In genomic region chr17:36755586-36755985, GRCh38 we compare ENCODE assay signal across 1 cellular context.
TF ChIP-seq lines count a peak whose summit lies in the region.

No MANE protein-coding gene starts in this region.

TF ChIP-seq in Ishikawa, 13 proteins besides CTCF, POLR2A, EP300 and RAD21 (continued from another document):
- TF ChIP-seq, protein P1, sequence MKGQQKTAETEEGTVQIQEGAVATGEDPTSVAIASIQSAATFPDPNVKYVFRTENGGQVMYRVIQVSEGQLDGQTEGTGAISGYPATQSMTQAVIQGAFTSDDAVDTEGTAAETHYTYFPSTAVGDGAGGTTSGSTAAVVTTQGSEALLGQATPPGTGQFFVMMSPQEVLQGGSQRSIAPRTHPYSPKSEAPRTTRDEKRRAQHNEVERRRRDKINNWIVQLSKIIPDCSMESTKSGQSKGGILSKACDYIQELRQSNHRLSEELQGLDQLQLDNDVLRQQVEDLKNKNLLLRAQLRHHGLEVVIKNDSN (IDR thresholded peaks at IDR 0.05), result 0 out of 2 replicates have a peak, but pooled peaks have one; percentile 6
- TF ChIP-seq NFIC (IDR thresholded peaks at IDR 0.05) (no peak), TCF12 (IDR thresholded peaks at IDR 0.05; ENCODE audit: low read depth) (no peak), REST (IDR thresholded peaks at IDR 0.05; ENCODE audit: low read depth) (no peak), EGR1 (IDR thresholded peaks at IDR 0.05) (no peak), CREB1 (IDR thresholded peaks at IDR 0.05; ENCODE audit: low read depth) (no peak), YY1 (IDR thresholded peaks at IDR 0.05; ENCODE audit: low read depth) (no peak), TEAD4 (IDR thresholded peaks at IDR 0.05) (no peak)
